In genomic region chr12:44248436-44248835, GRCh38 we compare ENCODE assay signal across 2 cellular contexts.
"Had no signal": no experiment of that assay in that cellular context is flagged by ENCODE, and none has a peak within 500 bp of the region (broad histone marks: within the 10 kb centered on the region; RNA-seq: fewer than 3 reads in every experiment).

No MANE protein-coding gene starts in this region.

- DNase-seq: GF-D8 had no signal

- ATAC-seq: GM12878 had no signal

- H3K4me3 ChIP-seq: GM12878 had no signal
